In the genomic region with DNA sequence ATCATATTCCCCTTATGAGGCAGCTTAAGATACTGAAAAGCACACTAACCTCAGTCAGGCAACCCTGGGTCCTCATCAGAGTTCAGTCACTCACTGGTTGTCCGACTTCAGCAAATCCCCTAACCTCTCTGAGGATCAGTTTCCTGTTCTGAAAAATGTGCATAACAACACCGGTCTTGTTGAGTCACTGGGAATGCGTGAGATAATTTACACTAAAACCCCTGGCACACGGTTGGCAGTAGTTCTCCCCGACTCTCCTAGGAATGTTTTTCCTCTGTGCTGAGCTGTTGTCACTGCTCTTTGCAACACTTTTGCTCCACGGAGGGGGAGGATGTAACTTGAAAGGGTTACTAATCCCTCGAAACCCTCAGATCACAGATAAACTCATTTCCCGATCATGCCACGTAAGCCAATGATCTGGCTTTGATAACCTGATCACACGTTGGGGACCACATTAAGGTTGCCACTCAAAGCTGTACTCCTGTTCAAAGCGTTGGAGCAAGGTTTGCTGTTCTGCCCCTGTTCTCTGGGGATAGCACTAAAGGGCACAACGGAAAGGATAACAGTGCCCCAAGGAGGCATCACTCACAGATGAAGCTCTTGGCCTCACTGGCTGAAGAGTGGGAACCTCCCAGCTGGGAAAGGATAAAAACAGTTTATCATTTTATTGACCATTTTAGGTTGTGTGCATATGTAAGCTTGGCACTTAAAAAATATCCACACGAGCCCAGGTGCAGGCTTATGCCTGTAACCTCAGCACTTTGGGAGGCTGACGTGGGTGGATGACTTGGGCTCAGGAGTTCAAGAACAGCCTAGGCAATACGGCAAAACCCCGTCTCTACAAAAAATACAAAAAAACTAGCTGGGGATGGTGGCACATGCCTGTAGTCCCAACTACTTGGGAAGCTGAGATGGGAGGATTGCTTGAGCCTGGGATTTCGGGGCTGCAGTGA, we compare ENCODE assay signal across 11 cellular contexts. TPM values are rescaled to one million over a fixed set of nuclear protein-coding genes. Genes with fewer than 3 reads are reported as not detected.
DNase-seq lines count a peak whose midpoint lies in the region; ATAC-seq and TF ChIP-seq lines count a peak whose summit lies in the region.
"Had no signal": no experiment of that assay in that cellular context is flagged by ENCODE, and none has a peak within 500 bp of the region (broad histone marks: within the 10 kb centered on the region; RNA-seq: fewer than 3 reads in every experiment).

No MANE protein-coding gene starts in this region.

- H3K9me3 ChIP-seq in OCI-LY7 (ENCODE audit: low read length) (no peaks in the 10 kb centered on the region), PC-9 (ENCODE audit: insufficient read depth, low read depth) (no peaks in the 10 kb centered on the region)
- H3K9me3 ChIP-seq: neutrophil had no signal

- no peak for TF ChIP-seq POLR2A in erythroblast (IDR thresholded peaks at IDR 0.05; ENCODE audit: low read length)

- no peak overlapping the region for H3K27ac ChIP-seq in OCI-LY7 (ENCODE audit: low read depth, low read length, poor library complexity, severe bottlenecking)
- H3K27ac ChIP-seq in PC-9, result no peak overlapping the region
- H3K27ac ChIP-seq: neutrophil, SJSA1 had no signal

- BruUV-seq in OCI-LY7 (replicated peaks; lab: Mats Ljungman, UMichigan) (no TSS peak), PC-9 (replicated peaks; lab: Mats Ljungman, UMichigan) (no TSS peak)

- H3K4me1 ChIP-seq in OCI-LY7 (ENCODE audit: insufficient read depth, low read length, poor library complexity, severe bottlenecking), result peaks cover 63% of the 10 kb centered on the region
- no peaks in the 10 kb centered on the region for H3K4me1 ChIP-seq in PC-9 (replicated peaks; ENCODE audit: insufficient read depth)

- CTCF ChIA-PET in OCI-LY7 (lab: Charles Lee; ENCODE audit: unreplicated experiment) (interaction anchor here (0.5 to 1.3 kb wide), 5 partner anchors 11 to 77 kb away, joined by 3 to 4 read pairs (median 3); no protein-coding TSS in a partner anchor), PC-9 (lab: Charles Lee) (interaction anchor here (0.6 kb wide), 2 partner anchors 33 to 315 kb away, joined by 6 read pairs; no protein-coding TSS in a partner anchor)

- TF ChIP-seq CTCF in OCI-LY7 (conservative IDR thresholded peaks at IDR 0.05; ENCODE audit: low read length), result no peak
- TF ChIP-seq CTCF in fibroblast of mammary gland (conservative IDR thresholded peaks at IDR 0.05; ENCODE audit: control insufficient read depth, insufficient read depth, low read depth, low read length), result no peak
- no peak for TF ChIP-seq CTCF in PC-9 (conservative IDR thresholded peaks at IDR 0.05)

- intact Hi-C loops in OCI-LY7 (cut with micrococcal nuclease; ENCODE audit: unreplicated experiment) (loop anchor here (10.0 kb wide), 1 partner anchor 269 kb away; a partner anchor contains a TSS), PC-9 (cut with micrococcal nuclease; ENCODE audit: unreplicated experiment) (loop anchor here (10.0 kb wide), 1 partner anchor 1269 kb away; no protein-coding TSS in a partner anchor), sciatic nerve (cut with DNase I) (no loop called here)

- H3K9me2 ChIP-seq in OCI-LY7 (ENCODE audit: insufficient read depth, low read length) (no peaks in the 10 kb centered on the region), PC-9 (ENCODE audit: insufficient read depth) (no peaks in the 10 kb centered on the region)

- POLR2A ChIA-PET in OCI-LY7 (lab: Charles Lee) (interaction anchor here (0.7 to 2.1 kb wide), 5 partner anchors 11 to 64 kb away, joined by 3 to 16 read pairs (median 6); no protein-coding TSS in a partner anchor), PC-9 (lab: Charles Lee; ENCODE audit: unreplicated experiment) (interaction anchor here (0.7 kb wide), 1 partner anchor 535 kb away, joined by 4 read pairs; no protein-coding TSS in a partner anchor)

- H3K79me2 ChIP-seq in OCI-LY7 (ENCODE audit: insufficient read depth, low read depth, low read length) (peaks cover 12% of the 10 kb centered on the region; the same call in 1 of the 2 replicates), PC-9 (ENCODE audit: low read depth) (no peaks in the 10 kb centered on the region)

- H4K20me1 ChIP-seq in OCI-LY7 (ENCODE audit: insufficient read depth, low read length) (no peaks in the 10 kb centered on the region), PC-9 (ENCODE audit: insufficient read depth) (no peaks in the 10 kb centered on the region)

- no peak overlapping the region for H3K4me3 ChIP-seq in OCI-LY7 (ENCODE audit: low read depth, low read length, poor library complexity, severe bottlenecking)
- no peak overlapping the region for H3K4me3 ChIP-seq in fibroblast of mammary gland (ENCODE audit: control insufficient read depth, low read depth, low read length)
- H3K4me3 ChIP-seq in PC-9, result no peak overlapping the region
- H3K4me3 ChIP-seq: SJSA1 had no signal

- no peaks in the 10 kb centered on the region for H3K36me3 ChIP-seq in OCI-LY7 (ENCODE audit: insufficient read depth, low read length)
- no peaks in the 10 kb centered on the region for H3K36me3 ChIP-seq in PC-9 (ENCODE audit: low read depth)
- H3K36me3 ChIP-seq: neutrophil, SJSA1 had no signal

- peak overlapping the region; percentile 47 for H2AFZ ChIP-seq in OCI-LY7 (ENCODE audit: low read length)
- no peak overlapping the region for H2AFZ ChIP-seq in PC-9

- H3K4me2 ChIP-seq in OCI-LY7 (ENCODE audit: low read length) (peak overlapping the region; percentile 31), PC-9 (no peak overlapping the region)

- peaks cover 11% of the 10 kb centered on the region for H3K27me3 ChIP-seq in PC-9 (ENCODE audit: insufficient read depth, low read depth)

- no peak for DNase-seq in OCI-LY7 (ENCODE audit: low spot score)
- peak; percentile 53 for DNase-seq in activated CD8-positive, alpha-beta memory T cell treated with anti-CD3 and anti-CD28 coated beads, Interleukin-2, amount 50 U/mL, for 24 hours (ENCODE audit: extremely low read depth)
- DNase-seq in fibroblast of mammary gland (ENCODE audit: low read depth), result peak; percentile 33
- peak; percentile 61 to 65 for DNase-seq in stimulated activated CD8-positive, alpha-beta memory T cell treated with anti-CD3 and anti-CD28 coated beads, Interleukin-15, amount 100 ng/mL, for 48 hours (ENCODE audit: low read depth in 2 of 2)
- DNase-seq in PC-9, result no peak
- no peak for DNase-seq in sciatic nerve (ENCODE audit: low spot score)
- no peak for DNase-seq in erythroblast (lab: John Stamatoyannopoulos, UW)
- DNase-seq: hippocampal formation, NCI-H1436 had no signal

- ATAC-seq in sciatic nerve, result no peak

- no peaks in the 10 kb centered on the region for H3F3A ChIP-seq in PC-9 (ENCODE audit: insufficient read depth, low read depth)

RNA-seq across cellular contexts. Expression of a gene that starts 5.0 kb away (rescaled TPM):
- 103 and 152 TPM in 2 replicates for total RNA-seq in OCI-LY7 (2014; rRNA removed; shearing (Covaris generic))
- total RNA-seq in OCI-LY7 (2022), result 248 and 266 TPM in 2 replicates
- total RNA-seq in PC-9 (2021), result 98.2 and 131 TPM in 2 replicates
- total RNA-seq in sciatic nerve, result 95.0 TPM

RNA-seq across cellular contexts. Expression of a gene that starts 21.6 kb away (rescaled TPM):
- 24.0 and 24.3 TPM in 2 replicates for total RNA-seq in OCI-LY7 (2014; rRNA removed; shearing (Covaris generic))
- total RNA-seq in OCI-LY7 (2022) (22.3 and 27.5 TPM in 2 replicates), PC-9 (2021) (not detected in 2 replicates), sciatic nerve (1.1 TPM)
- total RNA-seq: SJSA1 had no signal

Comparison
In these comparisons a context has a peak if more than half of its experiments do, and no peak if none do; other contexts are left out.
1. DNase-seq: peak in activated CD8-positive, alpha-beta memory T cell treated with anti-CD3 and anti-CD28 coated beads, Interleukin-2, amount 50 U/mL, for 24 hours (single experiment), fibroblast of mammary gland (single experiment) and stimulated activated CD8-positive, alpha-beta memory T cell treated with anti-CD3 and anti-CD28 coated beads, Interleukin-15, amount 100 ng/mL, for 48 hours (2 of 2); none in OCI-LY7 (single experiment), PC-9 (0 of 2), sciatic nerve (single experiment) and erythroblast (0 of 2).
2. RNA of a gene that starts 21.6 kb away (total RNA-seq): 22.3 to 27.5 TPM in OCI-LY7; 1.1 TPM in sciatic nerve (single experiment) and not detected in PC-9; every median in the first group is over 10 times any median in the second.